In the genomic region with DNA sequence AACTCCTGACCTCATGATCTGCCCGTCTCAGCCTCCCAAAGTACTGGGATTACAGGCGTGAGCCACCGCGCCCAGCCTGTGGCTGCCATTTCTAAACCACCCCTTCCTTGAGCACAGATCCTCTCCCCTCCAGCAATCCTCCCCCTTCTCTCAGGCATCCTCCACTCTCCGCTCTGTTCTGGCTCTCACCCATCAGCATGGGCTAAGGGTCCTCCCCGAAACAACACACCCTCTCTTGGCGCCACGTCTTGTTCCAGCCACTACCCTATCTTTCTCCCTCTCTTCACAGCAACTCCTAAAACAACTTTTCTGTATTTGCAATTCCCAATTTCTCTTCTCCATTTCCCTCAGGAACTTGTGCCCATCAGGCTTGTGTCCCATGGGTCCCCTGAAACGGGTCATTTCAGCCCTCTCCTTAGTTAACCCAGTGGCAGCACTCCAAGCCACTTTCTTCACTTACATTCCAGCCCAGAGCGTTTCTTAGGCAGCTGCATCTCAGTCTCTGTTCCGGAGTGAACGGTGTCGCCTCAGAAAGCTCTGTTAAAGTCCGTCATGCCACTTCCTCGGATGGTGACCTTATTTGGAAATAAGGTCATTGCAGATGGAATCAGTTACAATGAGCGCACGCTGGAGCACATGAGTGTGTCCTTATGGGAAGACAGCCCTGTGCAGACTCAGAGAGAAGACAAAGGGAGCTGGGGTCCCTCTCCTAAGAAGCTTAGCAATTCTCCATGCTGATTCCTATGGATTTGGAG, we compare ENCODE assay signal across 1 cellular context.
TF ChIP-seq lines count a peak whose summit lies in the region.

No MANE protein-coding gene starts in this region.

TF ChIP-seq in IMR-90, 13 proteins besides CTCF, POLR2A, EP300 and RAD21:
- TF ChIP-seq CHD1 (IDR thresholded peaks at IDR 0.05; ENCODE audit: low read depth, low read length), result no peak
- no peak for TF ChIP-seq SMC3 (IDR thresholded peaks at IDR 0.05; ENCODE audit: low read depth, low read length)
- TF ChIP-seq FOS (IDR thresholded peaks at IDR 0.05; ENCODE audit: low read depth, low read length), result no peak
- no peak for TF ChIP-seq BHLHE40 (IDR thresholded peaks at IDR 0.05; ENCODE audit: low read depth, low read length)
